35 cellular contexts compared by ENCODE assay signal in genomic region chr7:109190766-109191165, GRCh38.
"Had no signal": no experiment of that assay in that cellular context is flagged by ENCODE, and none has a peak within 500 bp of the region (broad histone marks: within the 10 kb centered on the region; RNA-seq: fewer than 3 reads in every experiment).

No MANE protein-coding gene starts in this region.

- H3K4me1 Mint-ChIP-seq: activated B cell treated with CpG ODN at 0.5 μM for 24 hours; activated CD4-positive, alpha-beta T cell treated with anti-CD3 and anti-CD28 coated beads, Interleukin-2, amount 10 ng/mL, durations not matched to agents 24 days and 14 days; activated naive CD4-positive, alpha-beta T cell treated with anti-CD3 and anti-CD28 coated beads, Interleukin-2, amount 10 ng/mL, durations not matched to agents 7 days and 5 days; activated naive CD4-positive, alpha-beta T cell treated with anti-CD3 and anti-CD28 coated beads, Interleukin-2, amount 50 U/mL, for 24 hours; activated naive CD8-positive, alpha-beta T cell treated with anti-CD3 and anti-CD28 coated beads, Interleukin-2, amount 10 ng/mL, durations not matched to agents 7 days and 5 days; activated naive CD8-positive, alpha-beta T cell treated with anti-CD3 and anti-CD28 coated beads, Interleukin-2, amount 50 U/mL, for 24 hours; brain; central memory CD8-positive, alpha-beta T cell had no signal

- H3K27ac ChIP-seq: ascending aorta, cardiac muscle cell, VCaP had no signal

- FAIRE-seq: bronchial epithelial cell, TTC549 had no signal

- H3K27me3 Mint-ChIP-seq: activated B cell treated with CpG ODN at 0.5 μM for 24 hours; activated CD4-positive, alpha-beta memory T cell treated with anti-CD3 and anti-CD28 coated beads for 36 hours; activated CD4-positive, alpha-beta T cell treated with anti-CD3 and anti-CD28 coated beads, Interleukin-2, amount 10 ng/mL, durations not matched to agents 24 days and 14 days; activated CD8-positive, alpha-beta T cell treated with anti-CD3 and anti-CD28 coated beads for 36 hours; activated naive CD4-positive, alpha-beta T cell treated with anti-CD3 and anti-CD28 coated beads, Interleukin-2, amount 10 ng/mL, durations not matched to agents 7 days and 5 days; activated naive CD4-positive, alpha-beta T cell treated with anti-CD3 and anti-CD28 coated beads, Interleukin-2, amount 50 U/mL, for 24 hours; activated naive CD8-positive, alpha-beta T cell; activated naive CD8-positive, alpha-beta T cell treated with anti-CD3 and anti-CD28 coated beads, Interleukin-2, amount 10 ng/mL, durations not matched to agents 7 days and 5 days; activated naive CD8-positive, alpha-beta T cell treated with anti-CD3 and anti-CD28 coated beads, Interleukin-2, amount 50 U/mL, for 24 hours; activated T-cell treated with anti-CD3 and anti-CD28 coated beads, Interleukin-2, amount 50 U/mL, for 24 hours; brain; central memory CD8-positive, alpha-beta T cell had no signal

- DNase-seq: activated B cell treated with CpG ODN at 0.5 μM for 24 hours; activated CD4-positive, alpha-beta memory T cell treated with anti-CD3 and anti-CD28 coated beads for 36 hours; activated CD4-positive, alpha-beta T cell treated with anti-CD3 and anti-CD28 coated beads for 4 hours; activated CD4-positive, alpha-beta T cell treated with anti-CD3 and anti-CD28 coated beads, Interleukin-2, amount 10 ng/mL, durations not matched to agents 24 days and 14 days; activated CD4-positive, alpha-beta T cell treated with anti-CD3 and anti-CD28 coated beads, Interleukin-2, amount 50 U/mL, for 1 hour; activated CD4-positive, alpha-beta T cell treated with anti-CD3 and anti-CD28 coated beads, Interleukin-2, amount 50 U/mL, for 4 hours; activated CD4-positive, CD25-positive, alpha-beta regulatory T cell treated with anti-CD3 and anti-CD28 coated beads, Interleukin-2, amount 50 U/mL, for 72 hours; activated CD8-positive, alpha-beta memory T cell treated with anti-CD3 and anti-CD28 coated beads, Interleukin-2, amount 50 U/mL, for 48 hours; activated CD8-positive, alpha-beta T cell treated with anti-CD3 and anti-CD28 coated beads for 36 hours; activated effector memory CD4-positive, alpha-beta T cell treated with Interleukin-2 at 50 U/mL for 16 hours; activated gamma-delta T cell; activated naive CD4-positive, alpha-beta T cell treated with anti-CD3 and anti-CD28 coated beads, Interleukin-2, amount 10 ng/mL, durations not matched to agents 7 days and 5 days; activated naive CD4-positive, alpha-beta T cell treated with Interleukin-2 at 50 U/mL for 16 hours; activated naive CD8-positive, alpha-beta T cell treated with anti-CD3 and anti-CD28 coated beads, Interleukin-2, amount 10 ng/mL, durations not matched to agents 7 days and 5 days; activated naive CD8-positive, alpha-beta T cell treated with anti-CD3 and anti-CD28 coated beads, Interleukin-2, amount 50 U/mL, for 24 hours; activated T-cell treated with anti-CD3 and anti-CD28 coated beads, Interleukin-2, amount 50 U/mL, for 24 hours; activated T-cell treated with anti-CD3 and anti-CD28 coated beads, Interleukin-2, amount 50 U/mL, for 48 hours; amygdala; anterior cingulate cortex; caudate nucleus; cerebellar nuclear complex; T-helper 2 cell; T-helper 9 cell had no signal

- H3K27ac Mint-ChIP-seq: activated B cell treated with CpG ODN at 0.5 μM for 24 hours; activated CD4-positive, alpha-beta memory T cell treated with anti-CD3 and anti-CD28 coated beads for 36 hours; activated CD4-positive, alpha-beta T cell treated with anti-CD3 and anti-CD28 coated beads, Interleukin-2, amount 10 ng/mL, durations not matched to agents 24 days and 14 days; activated CD8-positive, alpha-beta T cell treated with anti-CD3 and anti-CD28 coated beads for 36 hours; activated naive CD4-positive, alpha-beta T cell treated with anti-CD3 and anti-CD28 coated beads, Interleukin-2, amount 10 ng/mL, durations not matched to agents 7 days and 5 days; activated naive CD4-positive, alpha-beta T cell treated with anti-CD3 and anti-CD28 coated beads, Interleukin-2, amount 50 U/mL, for 24 hours; activated naive CD8-positive, alpha-beta T cell; activated naive CD8-positive, alpha-beta T cell treated with anti-CD3 and anti-CD28 coated beads, Interleukin-2, amount 10 ng/mL, durations not matched to agents 7 days and 5 days; activated naive CD8-positive, alpha-beta T cell treated with anti-CD3 and anti-CD28 coated beads, Interleukin-2, amount 50 U/mL, for 24 hours; activated T-cell treated with anti-CD3 and anti-CD28 coated beads, Interleukin-2, amount 50 U/mL, for 24 hours; activated T-helper 2 cell treated with anti-CD3 and anti-CD28 coated beads, Interferon-gamma antibody, Interleukin-2, Interleukin-4, amounts not matched to agents 10 μg/mL and 5 μg/mL and 100 μg/mL, durations not matched to agents 14 hours and 24 hours and 36 hours; brain; T-helper 1 cell treated with Interleukin-12 subunit alpha and Interleukin-12 subunit beta and Interleukin-4 antibody, amounts not matched to agents 30 μg/mL and 1 μg/mL, for 36 hours; T-helper 2 cell treated with Interferon-gamma antibody and Interleukin-4, amounts not matched to agents 5 μg/mL and 100 μg/mL, for 36 hours had no signal

- H3K9me3 ChIP-seq: ascending aorta had no signal

- H3K4me1 ChIP-seq: ascending aorta had no signal

- H3K36me3 ChIP-seq: ascending aorta, cardiac muscle cell had no signal

- H3K36me3 Mint-ChIP-seq: activated CD4-positive, alpha-beta memory T cell treated with anti-CD3 and anti-CD28 coated beads for 36 hours; activated naive CD4-positive, alpha-beta T cell treated with anti-CD3 and anti-CD28 coated beads, Interleukin-2, amount 10 ng/mL, durations not matched to agents 7 days and 5 days; activated naive CD4-positive, alpha-beta T cell treated with anti-CD3 and anti-CD28 coated beads, Interleukin-2, amount 50 U/mL, for 24 hours; activated naive CD8-positive, alpha-beta T cell; activated naive CD8-positive, alpha-beta T cell treated with anti-CD3 and anti-CD28 coated beads, Interleukin-2, amount 10 ng/mL, durations not matched to agents 7 days and 5 days; brain had no signal

- ATAC-seq: activated CD8-positive, alpha-beta T cell treated with anti-CD3 and anti-CD28 coated beads for 36 hours; activated naive CD8-positive, alpha-beta T cell treated with anti-CD3 and anti-CD28 coated beads, Interleukin-2, amount 50 U/mL, for 24 hours had no signal

- H3K4me3 ChIP-seq: ascending aorta, cardiac muscle cell had no signal

- H3K9me3 Mint-ChIP-seq: activated B cell treated with CpG ODN at 0.5 μM for 24 hours; activated naive CD4-positive, alpha-beta T cell treated with anti-CD3 and anti-CD28 coated beads, Interleukin-2, amount 50 U/mL, for 24 hours had no signal

- H3K4me3 Mint-ChIP-seq: activated B cell treated with CpG ODN at 0.5 μM for 24 hours; activated CD4-positive, alpha-beta memory T cell treated with anti-CD3 and anti-CD28 coated beads for 36 hours; activated CD4-positive, alpha-beta T cell treated with anti-CD3 and anti-CD28 coated beads, Interleukin-2, amount 10 ng/mL, durations not matched to agents 24 days and 14 days; activated CD8-positive, alpha-beta T cell treated with anti-CD3 and anti-CD28 coated beads for 36 hours; activated naive CD4-positive, alpha-beta T cell treated with anti-CD3 and anti-CD28 coated beads, Interleukin-2, amount 10 ng/mL, durations not matched to agents 7 days and 5 days; activated naive CD4-positive, alpha-beta T cell treated with anti-CD3 and anti-CD28 coated beads, Interleukin-2, amount 50 U/mL, for 24 hours; activated naive CD8-positive, alpha-beta T cell; activated naive CD8-positive, alpha-beta T cell treated with anti-CD3 and anti-CD28 coated beads, Interleukin-2, amount 10 ng/mL, durations not matched to agents 7 days and 5 days; activated naive CD8-positive, alpha-beta T cell treated with anti-CD3 and anti-CD28 coated beads, Interleukin-2, amount 50 U/mL, for 24 hours; activated T-cell treated with anti-CD3 and anti-CD28 coated beads, Interleukin-2, amount 50 U/mL, for 24 hours; brain; central memory CD8-positive, alpha-beta T cell; T-helper 1 cell treated with Interleukin-12 subunit alpha and Interleukin-12 subunit beta and Interleukin-4 antibody, amounts not matched to agents 30 μg/mL and 1 μg/mL, for 36 hours; T-helper 2 cell treated with Interferon-gamma antibody and Interleukin-4, amounts not matched to agents 5 μg/mL and 100 μg/mL, for 36 hours had no signal
